In the genomic region with DNA sequence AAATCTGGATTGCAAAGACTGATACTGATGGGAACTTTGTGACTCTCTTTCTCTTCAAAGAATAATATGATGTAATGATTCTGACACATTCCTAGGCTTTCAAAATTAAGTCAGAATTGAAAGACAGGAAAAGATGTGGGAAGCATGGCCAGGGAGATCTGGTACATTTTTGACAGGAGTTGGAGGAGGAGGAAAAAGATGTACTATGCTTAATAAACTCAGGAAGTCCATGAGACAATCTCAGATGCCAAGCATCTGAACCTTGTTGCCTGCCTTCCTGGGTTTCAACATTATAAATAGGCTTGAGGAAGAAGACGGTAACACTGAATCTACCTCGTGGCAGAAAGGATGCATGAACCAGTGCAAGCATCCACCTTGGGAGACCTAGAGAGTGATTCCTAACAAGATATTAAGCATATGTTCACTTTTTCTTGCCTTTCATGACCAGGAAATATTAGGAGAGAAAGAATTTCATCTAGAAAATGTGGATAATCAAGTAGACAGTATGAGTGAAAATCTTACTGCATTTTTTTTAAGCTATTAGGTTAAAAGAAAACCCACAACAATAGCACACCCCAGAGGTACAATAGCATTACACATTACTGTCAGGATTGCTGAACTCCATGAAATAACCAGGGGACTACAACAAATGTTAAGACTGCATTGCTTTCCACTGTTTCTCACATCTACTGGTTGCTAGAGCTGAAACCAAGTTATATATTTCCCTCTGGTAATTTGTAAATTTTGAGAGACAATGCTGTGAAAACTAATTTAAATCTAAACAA, we compare ENCODE assay signal across 12 cellular contexts.
DNase-seq lines count a peak whose midpoint lies in the region; TF ChIP-seq lines count a peak whose summit lies in the region.
"Had no signal": no experiment of that assay in that cellular context is flagged by ENCODE, and none has a peak within 500 bp of the region (broad histone marks: within the 10 kb centered on the region; RNA-seq: fewer than 3 reads in every experiment).

No MANE protein-coding gene starts in this region.

- H3K9me3 ChIP-seq in HUES48 (ENCODE audit: control insufficient read depth, insufficient read depth, low read length) (no peaks in the 10 kb centered on the region), neutrophil (no peaks in the 10 kb centered on the region)

- H3K27me3 ChIP-seq in ACC112 (ENCODE audit: insufficient read depth, low read length) (no peaks in the 10 kb centered on the region), HUES48 (ENCODE audit: control insufficient read depth, insufficient read depth, low read length) (no peaks in the 10 kb centered on the region), neutrophil (no peaks in the 10 kb centered on the region)

- peaks cover 28% of the 10 kb centered on the region for H3K36me3 ChIP-seq in ACC112 (ENCODE audit: insufficient read depth, low read length)
- H3K36me3 ChIP-seq in HUES48 (ENCODE audit: control insufficient read depth, insufficient read depth, low read length), result peaks cover 6% of the 10 kb centered on the region; the same call in 1 of the 2 replicates
- no peaks in the 10 kb centered on the region for H3K36me3 ChIP-seq in neutrophil

- 0 out of 2 replicates have a peak overlapping the region, but pooled peaks have one; percentile 3 for H3K9ac ChIP-seq in HUES48 (ENCODE audit: low read depth, low read length)

- no peak for TF ChIP-seq CTCF in coronary artery (IDR thresholded peaks at IDR 0.05)
- TF ChIP-seq CTCF in neutrophil (IDR thresholded peaks at IDR 0.05), result no peak

- H3K79me2 ChIP-seq in ACC112 (ENCODE audit: control insufficient read depth, insufficient read depth, low read length, unreplicated experiment), result peaks cover 97% of the 10 kb centered on the region

- H2AFZ ChIP-seq in ACC112 (ENCODE audit: low read length, unreplicated experiment), result no peak overlapping the region

- H3K27ac ChIP-seq in ACC112 (ENCODE audit: low read depth, low read length), result peak overlapping the region; percentile 89
- no peak overlapping the region for H3K27ac ChIP-seq in HUES48 (ENCODE audit: low read depth, low read length)
- peak overlapping the region; percentile 51 to 85 for H3K27ac ChIP-seq in coronary artery
- peak overlapping the region; percentile 94 for H3K27ac ChIP-seq in neutrophil

- no peak for DNase-seq in coronary artery (ENCODE audit: low spot score)
- DNase-seq in NCI-H345 (lab: John Stamatoyannopoulos, UW), result no peak
- DNase-seq in NCI-H446 (lab: John Stamatoyannopoulos, UW), result no peak
- DNase-seq in NCI-H1417 treated with DMSO at 0.1 percent for 48 hours (lab: John Stamatoyannopoulos, UW), result no peak
- no peak for DNase-seq in anterior cingulate cortex (lab: John Stamatoyannopoulos, UW)
- DNase-seq: activated B cell treated with CpG ODN at 0.5 μM for 24 hours, H7, NCI-H510A, SHP77 had no signal

- H3K4me1 ChIP-seq in ACC112 (ENCODE audit: control insufficient read depth, insufficient read depth, low read length, unreplicated experiment) (peaks cover 93% of the 10 kb centered on the region), HUES48 (ENCODE audit: control insufficient read depth, insufficient read depth, low read length) (peaks cover 49% of the 10 kb centered on the region), neutrophil (ENCODE audit: control insufficient read depth in 1 of 2, insufficient read depth in 1 of 2, low read depth in 1 of 2, low read length in 1 of 2) (peaks cover 100% of the 10 kb centered on the region in 2 experiments)

- H3K4me3 ChIP-seq in ACC112 (ENCODE audit: low read depth, low read length), result no peak overlapping the region
- H3K4me3 ChIP-seq in HUES48 (ENCODE audit: low read depth, low read length), result no peak overlapping the region
- no peak overlapping the region for H3K4me3 ChIP-seq in coronary artery
- no peak overlapping the region for H3K4me3 ChIP-seq in neutrophil (ENCODE audit: low read depth in 1 of 2, low read length in 1 of 2)
